Comparison of ENCODE assay signal across 16 cellular contexts in the genomic region with DNA sequence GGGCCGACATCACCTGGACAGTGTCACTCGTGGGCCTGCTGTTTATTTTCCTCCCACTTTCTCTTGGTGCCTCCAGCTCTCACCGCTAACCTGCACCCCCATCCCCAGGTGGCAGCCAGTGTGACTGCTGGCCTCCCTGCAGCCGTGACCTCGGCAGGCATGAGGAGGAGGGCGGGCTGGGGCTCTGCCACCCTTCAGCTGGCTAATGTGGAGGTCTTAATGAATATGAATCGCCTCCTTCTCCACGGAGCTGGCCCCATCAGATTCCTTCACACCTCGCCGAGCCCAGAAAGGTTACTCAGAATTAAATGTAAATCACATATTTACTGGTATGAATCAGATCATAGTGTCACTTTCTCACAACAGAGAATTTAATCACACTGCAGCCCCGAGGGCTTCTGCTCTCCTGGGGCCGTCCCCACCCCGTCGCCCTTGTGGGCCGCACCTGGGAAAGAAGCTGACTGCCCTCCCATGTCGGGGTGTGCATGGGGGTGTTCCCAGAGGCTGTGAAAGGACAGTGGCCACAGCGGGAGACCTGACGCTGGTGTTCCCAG.
DNase-seq lines count a peak whose midpoint lies in the region; ATAC-seq and TF ChIP-seq lines count a peak whose summit lies in the region.
"Had no signal": no experiment of that assay in that cellular context is flagged by ENCODE, and none has a peak within 500 bp of the region (broad histone marks: within the 10 kb centered on the region; RNA-seq: fewer than 3 reads in every experiment).

No MANE protein-coding gene starts in this region.

- H3K9me3 Mint-ChIP-seq in MCF 10A (ENCODE audit: unreplicated experiment), result no peaks in the 10 kb centered on the region
- H3K9me3 Mint-ChIP-seq in activated T-helper 1 cell treated with anti-CD3 and anti-CD28 coated beads, Interleukin-12 subunit alpha, Interleukin-12 subunit beta, Interleukin-2, Interleukin-4 antibody, amounts not matched to agents 30 ng/mL and 10 ng/mL and 1 ng/mL, durations not matched to agents 14 hours and 24 hours and 36 hours, result no peaks in the 10 kb centered on the region
- H3K9me3 Mint-ChIP-seq: endodermal cell had no signal

- H3K4me1 ChIP-seq in breast epithelium, result peaks cover 0 to 16% of the 10 kb centered on the region in 2 donors
- peaks cover 22 to 24% of the 10 kb centered on the region in 2 experiments for H3K4me1 ChIP-seq in trophoblast cell (ENCODE audit: control insufficient read depth in 1 of 2, insufficient read depth in 2 of 2, low read length in 2 of 2)
- H3K4me1 ChIP-seq in colonic mucosa, result no peaks in the 10 kb centered on the region

- BruUV-seq in MCF 10A (replicated peaks; lab: Mats Ljungman, UMichigan), result no TSS peak

- H2BK120ac ChIP-seq in trophoblast cell (ENCODE audit: insufficient read depth, low read length, poor library complexity), result no peak overlapping the region

- WGBS in trophoblast cell (ENCODE audit: extremely low coverage, insufficient coverage, insufficient read length), result no CpG with 5 or more reads among the region's 18 CpGs

- CTCF ChIA-PET in MCF 10A (lab: Yijun Ruan, JAX), result interaction anchor here (0.6 to 1.4 kb wide), 3 partner anchors 97 to 793 kb away, joined by 3 read pairs; no protein-coding TSS in a partner anchor

- H3K27ac ChIP-seq in breast epithelium (no peak overlapping the region), trophoblast cell (ENCODE audit: low read depth, low read length) (no peak overlapping the region), colonic mucosa (no peak overlapping the region)
- H3K27ac ChIP-seq: testis had no signal

- H3K27ac Mint-ChIP-seq in MCF 10A (ENCODE audit: low read depth, unreplicated experiment), result no peak overlapping the region
- no peak overlapping the region for H3K27ac Mint-ChIP-seq in activated T-helper 1 cell treated with anti-CD3 and anti-CD28 coated beads, Interleukin-12 subunit alpha, Interleukin-12 subunit beta, Interleukin-2, Interleukin-4 antibody, amounts not matched to agents 30 ng/mL and 10 ng/mL and 1 ng/mL, durations not matched to agents 14 hours and 24 hours and 36 hours
- H3K27ac Mint-ChIP-seq: endodermal cell had no signal

- POLR2A ChIA-PET in MCF 10A (lab: Yijun Ruan, JAX), result interaction anchor here (0.6 to 4.1 kb wide), 5 partner anchors 81 to 179 kb away, joined by 3 to 22 read pairs (median 4); partner anchors contain the start of gene TLE3

- no peak overlapping the region for H2AFZ ChIP-seq in trophoblast cell (ENCODE audit: insufficient read depth, low read length, poor library complexity)

- H3K4me1 Mint-ChIP-seq in MCF 10A (ENCODE audit: insufficient read depth, unreplicated experiment), result peaks cover 57% of the 10 kb centered on the region
- peaks cover 14% of the 10 kb centered on the region for H3K4me1 Mint-ChIP-seq in activated T-helper 1 cell treated with anti-CD3 and anti-CD28 coated beads, Interleukin-12 subunit alpha, Interleukin-12 subunit beta, Interleukin-2, Interleukin-4 antibody, amounts not matched to agents 30 ng/mL and 10 ng/mL and 1 ng/mL, durations not matched to agents 14 hours and 24 hours and 36 hours (ENCODE audit: low read depth)

- intact Hi-C loops in MCF 10A (cut with micrococcal nuclease) (no loop called here), breast epithelium (cut with DNase I; ENCODE audit: low total_unique reads) (no loop called here), colonic mucosa (cut with DNase I) (loop anchor here (10.0 kb wide), 1 partner anchor 164 kb away; no protein-coding TSS in a partner anchor)
- intact Hi-C loops in activated T-helper 1 cell treated with anti-CD3 and anti-CD28 coated beads, Interleukin-12 subunit alpha, Interleukin-12 subunit beta, Interleukin-2, Interleukin-4 antibody, amounts not matched to agents 30 ng/mL and 10 ng/mL and 1 ng/mL, durations not matched to agents 14 hours and 24 hours and 36 hours (cut with micrococcal nuclease), result no loop called here

- peak; percentile 57 for ATAC-seq in stimulated activated naive CD8-positive, alpha-beta T cell treated with anti-CD3 and anti-CD28 coated beads, Interleukin-15, Interleukin-2, amounts not matched to agents 100 U/mL and 50 U/mL, for 24 hours
- ATAC-seq: mucosa of descending colon had no signal

- DNase-seq in MCF 10A (ENCODE audit: unreplicated experiment) (peak; percentile 47), breast epithelium (ENCODE audit: low spot score in 2 of 2) (no peak), M059J (ENCODE audit: low read depth) (peak; percentile 48), glomerular visceral epithelial cell (ENCODE audit: extremely low spot score) (peak; percentile 86), trophoblast cell (no peak), colonic mucosa (no peak)
- peak; percentile 47 for DNase-seq in stimulated activated naive CD8-positive, alpha-beta T cell treated with anti-CD3 and anti-CD28 coated beads, Interleukin-15, Interleukin-2, amounts not matched to agents 100 U/mL and 50 U/mL, for 24 hours
- DNase-seq in activated T-helper 1 cell treated with anti-CD3 and anti-CD28 coated beads, Interleukin-12 subunit alpha, Interleukin-12 subunit beta, Interleukin-2, Interleukin-4 antibody, amounts not matched to agents 30 ng/mL and 10 ng/mL and 1 ng/mL, durations not matched to agents 14 hours and 24 hours and 36 hours (ENCODE audit: low spot score), result no peak
- DNase-seq: activated naive CD4-positive, alpha-beta T cell treated with anti-CD3 and anti-CD28 coated beads, Interleukin-2, amount 50 U/mL, for 16 hours; central memory CD4-positive, alpha-beta T cell; DND-41; endodermal cell; NCI-H1930; SIG-M5; testis had no signal

- no peaks in the 10 kb centered on the region for H3K36me3 ChIP-seq in breast epithelium
- H3K36me3 ChIP-seq in trophoblast cell (ENCODE audit: control insufficient read depth in 1 of 2, insufficient read depth in 2 of 2, low read length in 2 of 2), result no peaks in the 10 kb centered on the region
- no peaks in the 10 kb centered on the region for H3K36me3 ChIP-seq in colonic mucosa

- no peak overlapping the region for H3K14ac ChIP-seq in trophoblast cell (ENCODE audit: low read length)

- no peak overlapping the region for H4K91ac ChIP-seq in trophoblast cell (ENCODE audit: low read depth, low read length)

- no peak overlapping the region for H4K12ac ChIP-seq in trophoblast cell (ENCODE audit: low read depth, low read length)

- H3K27me3 ChIP-seq in breast epithelium, result no peaks in the 10 kb centered on the region
- no peaks in the 10 kb centered on the region for H3K27me3 ChIP-seq in trophoblast cell (ENCODE audit: insufficient read depth, low read length)
- H3K27me3 ChIP-seq in colonic mucosa, result no peaks in the 10 kb centered on the region
- H3K27me3 ChIP-seq: testis had no signal

- H3K79me1 ChIP-seq in trophoblast cell (ENCODE audit: low read length), result peaks cover 5% of the 10 kb centered on the region

- TF ChIP-seq CTCF in MCF 10A (IDR thresholded peaks at IDR 0.05; ENCODE audit: unreplicated experiment) (no peak), breast epithelium (IDR thresholded peaks at IDR 0.05) (no peak), colonic mucosa (IDR thresholded peaks at IDR 0.05) (no peak)

- H3K23ac ChIP-seq in trophoblast cell (ENCODE audit: low read length), result no peak overlapping the region

- H4K8ac ChIP-seq in trophoblast cell (ENCODE audit: low read depth, low read length), result no peak overlapping the region

- no peak overlapping the region for H2BK12ac ChIP-seq in trophoblast cell (ENCODE audit: low read length)

- H3K27me3 Mint-ChIP-seq in MCF 10A (ENCODE audit: insufficient read depth, unreplicated experiment), result no peaks in the 10 kb centered on the region
- H3K27me3 Mint-ChIP-seq in activated T-helper 1 cell treated with anti-CD3 and anti-CD28 coated beads, Interleukin-12 subunit alpha, Interleukin-12 subunit beta, Interleukin-2, Interleukin-4 antibody, amounts not matched to agents 30 ng/mL and 10 ng/mL and 1 ng/mL, durations not matched to agents 14 hours and 24 hours and 36 hours (ENCODE audit: insufficient read depth), result peaks cover 50% of the 10 kb centered on the region

- no peak overlapping the region for H2BK5ac ChIP-seq in trophoblast cell (ENCODE audit: low read depth, low read length, poor library complexity)

- no peak overlapping the region for H3K4me3 ChIP-seq in breast epithelium
- H3K4me3 ChIP-seq in trophoblast cell (ENCODE audit: low read depth, low read length), result no peak overlapping the region
- no peak overlapping the region for H3K4me3 ChIP-seq in colonic mucosa
- H3K4me3 ChIP-seq: mucosa of descending colon, testis had no signal

- no peak for TF ChIP-seq POLR2A in breast epithelium (IDR thresholded peaks at IDR 0.05)

- H3K4ac ChIP-seq in trophoblast cell (ENCODE audit: low read depth, low read length), result no peak overlapping the region

- H3K36me3 Mint-ChIP-seq in MCF 10A (ENCODE audit: insufficient read depth, unreplicated experiment), result no peaks in the 10 kb centered on the region
- H3K36me3 Mint-ChIP-seq in activated T-helper 1 cell treated with anti-CD3 and anti-CD28 coated beads, Interleukin-12 subunit alpha, Interleukin-12 subunit beta, Interleukin-2, Interleukin-4 antibody, amounts not matched to agents 30 ng/mL and 10 ng/mL and 1 ng/mL, durations not matched to agents 14 hours and 24 hours and 36 hours (ENCODE audit: low read depth), result no peaks in the 10 kb centered on the region

- no peak overlapping the region for H3K4me2 ChIP-seq in trophoblast cell (ENCODE audit: low read length)

- no peak overlapping the region for H3K18ac ChIP-seq in trophoblast cell (ENCODE audit: low read length)

- H3K4me3 Mint-ChIP-seq in MCF 10A (ENCODE audit: unreplicated experiment), result no peak overlapping the region
- H3K4me3 Mint-ChIP-seq in activated T-helper 1 cell treated with anti-CD3 and anti-CD28 coated beads, Interleukin-12 subunit alpha, Interleukin-12 subunit beta, Interleukin-2, Interleukin-4 antibody, amounts not matched to agents 30 ng/mL and 10 ng/mL and 1 ng/mL, durations not matched to agents 14 hours and 24 hours and 36 hours, result no peak overlapping the region
- H3K4me3 Mint-ChIP-seq: endodermal cell had no signal

- H3K9ac ChIP-seq in trophoblast cell (ENCODE audit: low read length) (no peak overlapping the region), colonic mucosa (ENCODE audit: low read depth in 2 of 2, low read length in 2 of 2) (no peak overlapping the region)

- no peak overlapping the region for H2AK5ac ChIP-seq in trophoblast cell (ENCODE audit: low read length)

- no peaks in the 10 kb centered on the region for H3K79me2 ChIP-seq in trophoblast cell (ENCODE audit: control insufficient read depth, insufficient read depth, low read length, poor library complexity)

- H3K9me3 ChIP-seq in breast epithelium, result no peaks in the 10 kb centered on the region
- no peaks in the 10 kb centered on the region for H3K9me3 ChIP-seq in trophoblast cell (ENCODE audit: insufficient read depth, low read depth, low read length)
- H3K9me3 ChIP-seq in colonic mucosa, result no peaks in the 10 kb centered on the region
- H3K9me3 ChIP-seq: mucosa of descending colon, testis had no signal

Comparison
In these comparisons a context has a peak if more than half of its experiments do, and no peak if none do; other contexts are left out.
1. DNase-seq: peak in MCF 10A (single experiment), M059J (single experiment), glomerular visceral epithelial cell (single experiment) and stimulated activated naive CD8-positive, alpha-beta T cell treated with anti-CD3 and anti-CD28 coated beads, Interleukin-15, Interleukin-2, amounts not matched to agents 100 U/mL and 50 U/mL, for 24 hours (single experiment); none in breast epithelium (0 of 2), trophoblast cell (0 of 2), colonic mucosa (single experiment) and activated T-helper 1 cell treated with anti-CD3 and anti-CD28 coated beads, Interleukin-12 subunit alpha, Interleukin-12 subunit beta, Interleukin-2, Interleukin-4 antibody, amounts not matched to agents 30 ng/mL and 10 ng/mL and 1 ng/mL, durations not matched to agents 14 hours and 24 hours and 36 hours (single experiment).